1 cellular context compared by ENCODE assay signal in genomic region chr5:82365744-82366228, GRCh38.
TF ChIP-seq lines count a peak whose summit lies in the region.

No MANE protein-coding gene starts in this region.

TF ChIP-seq in HepG2, 621 proteins besides CTCF, POLR2A, EP300 and RAD21 (continued from another document and continues in another):
- no peak for TF ChIP-seq DNMT3B (CRISPR knock-in tag; conservative IDR thresholded peaks at IDR 0.05)
- TF ChIP-seq ZNF17 (CRISPR knock-in tag; IDR thresholded peaks at IDR 0.05), result no peak
- TF ChIP-seq ZNF414 (CRISPR knock-in tag; IDR thresholded peaks at IDR 0.05), result no peak
- no peak for TF ChIP-seq KIAA2018 (CRISPR knock-in tag; IDR thresholded peaks at IDR 0.05; ENCODE audit: borderline replicate concordance)
- TF ChIP-seq STAT6 (CRISPR knock-in tag; IDR thresholded peaks at IDR 0.05; ENCODE audit: borderline replicate concordance), result 0 out of 2 replicates have a peak, but pooled peaks have one; percentile 34
- TF ChIP-seq JUN (CRISPR knock-in tag; IDR thresholded peaks at IDR 0.05), result no peak
- TF ChIP-seq RERE (CRISPR knock-in tag; IDR thresholded peaks at IDR 0.05; ENCODE audit: low read depth), result no peak
- TF ChIP-seq ZNF503 (CRISPR knock-in tag; IDR thresholded peaks at IDR 0.05), result no peak
- TF ChIP-seq ZNF670 (CRISPR knock-in tag; IDR thresholded peaks at IDR 0.05; ENCODE audit: borderline replicate concordance), result no peak
- TF ChIP-seq ZBTB25 (CRISPR knock-in tag; IDR thresholded peaks at IDR 0.05), result no peak
- TF ChIP-seq NFRKB (IDR thresholded peaks at IDR 0.05), result no peak
- no peak for TF ChIP-seq ZNF616 (CRISPR knock-in tag; IDR thresholded peaks at IDR 0.05; ENCODE audit: low read depth)
- TF ChIP-seq RARG (CRISPR knock-in tag; IDR thresholded peaks at IDR 0.05; ENCODE audit: low read depth), result no peak
- no peak for TF ChIP-seq ZNF639 (CRISPR knock-in tag; conservative IDR thresholded peaks at IDR 0.05)
- TF ChIP-seq NCOA1 (CRISPR knock-in tag; IDR thresholded peaks at IDR 0.05), result no peak
- TF ChIP-seq TSC22D2 (CRISPR knock-in tag; IDR thresholded peaks at IDR 0.05; ENCODE audit: borderline replicate concordance), result no peak
- no peak for TF ChIP-seq ATF6 (CRISPR knock-in tag; conservative IDR thresholded peaks at IDR 0.05)
- no peak for TF ChIP-seq JUNB (CRISPR knock-in tag; IDR thresholded peaks at IDR 0.05; ENCODE audit: borderline replicate concordance)
- no peak for TF ChIP-seq CSRNP2 (CRISPR knock-in tag; conservative IDR thresholded peaks at IDR 0.05; ENCODE audit: low read depth)
- no peak for TF ChIP-seq ZNF672 (CRISPR knock-in tag; IDR thresholded peaks at IDR 0.05)
- no peak for TF ChIP-seq PPARG (CRISPR knock-in tag; conservative IDR thresholded peaks at IDR 0.05)
- TF ChIP-seq TCF7 (IDR thresholded peaks at IDR 0.05; ENCODE audit: low read depth), result no peak
- peak; percentile 70; the same call in 1 of the 2 replicates for TF ChIP-seq REPIN1 (CRISPR knock-in tag; IDR thresholded peaks at IDR 0.05; ENCODE audit: borderline replicate concordance, low read depth)
- no peak for TF ChIP-seq TEAD2 (CRISPR knock-in tag; IDR thresholded peaks at IDR 0.05)
- no peak for TF ChIP-seq ZC3H13 (CRISPR knock-in tag; IDR thresholded peaks at IDR 0.05)
